In genomic region chr20:5149892-5150225, GRCh38 we compare ENCODE assay signal across 14 cellular contexts. TPM values are rescaled to one million over a fixed set of nuclear protein-coding genes. Genes with fewer than 3 reads are reported as not detected.
DNase-seq lines count a peak whose midpoint lies in the region; ATAC-seq and TF ChIP-seq lines count a peak whose summit lies in the region.
"Had no signal": no experiment of that assay in that cellular context is flagged by ENCODE, and none has a peak within 500 bp of the region (broad histone marks: within the 10 kb centered on the region; RNA-seq: fewer than 3 reads in every experiment).

No MANE protein-coding gene starts in this region.

- H4K20me1 ChIP-seq in hepatocyte (ENCODE audit: insufficient read depth, poor library complexity, severe bottlenecking), result no peaks in the 10 kb centered on the region

- TF ChIP-seq CTCF in heart right ventricle (IDR thresholded peaks at IDR 0.05), result no peak
- no peak for TF ChIP-seq CTCF in hepatocyte (IDR thresholded peaks at IDR 0.05; ENCODE audit: poor library complexity)
- no peak for TF ChIP-seq CTCF in thoracic aorta (IDR thresholded peaks at IDR 0.05)
- no peak for TF ChIP-seq CTCF in lower leg skin (IDR thresholded peaks at IDR 0.05)

- no peak for TF ChIP-seq POLR2A in lower leg skin (IDR thresholded peaks at IDR 0.05)

- no peak overlapping the region for H3K4me3 ChIP-seq in heart right ventricle
- H3K4me3 ChIP-seq in hepatocyte, result no peak overlapping the region
- H3K4me3 ChIP-seq in thoracic aorta, result no peak overlapping the region
- no peak overlapping the region for H3K4me3 ChIP-seq in lower leg skin (ENCODE audit: low read depth, poor library complexity, severe bottlenecking)
- H3K4me3 ChIP-seq: BLaER1, HAP-1, Peyer's patch had no signal

- H3K36me3 ChIP-seq in heart right ventricle (peaks cover 0 to 7% (median 0%) of the 10 kb centered on the region in 9 donors), hepatocyte (replicated peaks; ENCODE audit: insufficient read depth, low read depth) (no peaks in the 10 kb centered on the region), thoracic aorta (no peaks in the 10 kb centered on the region)
- H3K36me3 ChIP-seq: Peyer's patch had no signal

- H3K27me3 ChIP-seq in heart right ventricle (no peaks in the 10 kb centered on the region), hepatocyte (no peaks in the 10 kb centered on the region), thoracic aorta (replicated peaks; ENCODE audit: insufficient read depth) (no peaks in the 10 kb centered on the region)
- H3K27me3 ChIP-seq: BLaER1, Peyer's patch had no signal

- H3K27ac ChIP-seq in heart right ventricle (peak overlapping the region in 9 of 10 donors; percentile 13 to 75 (median 61)), hepatocyte (peak overlapping the region; percentile 87), thoracic aorta (peak overlapping the region; percentile 52 to 81)
- H3K27ac ChIP-seq: BLaER1 had no signal

- 86 to 89% methylated on average over 3 of the region's 3 CpGs for WGBS in heart right ventricle, 2 donors
- WGBS in hepatocyte (ENCODE audit: low lambda C conversion rate, missing lambda C conversion rate), result 88% methylated on average over 3 of the region's 3 CpGs
- WGBS in lower leg skin, 2 donors, result 85 to 88% methylated on average over 3 of the region's 3 CpGs

- H3K4me2 ChIP-seq in hepatocyte, result peak overlapping the region; percentile 24
- H3K4me2 ChIP-seq: BLaER1 had no signal

- H2AFZ ChIP-seq in hepatocyte, result no peak overlapping the region

- no peaks in the 10 kb centered on the region for H3K9me2 ChIP-seq in hepatocyte (replicated peaks; ENCODE audit: insufficient read depth)

- H3K4me1 ChIP-seq in heart right ventricle (peaks cover 21 to 100% (median 95%) of the 10 kb centered on the region in 9 donors), hepatocyte (ENCODE audit: insufficient read depth) (peaks cover 37% of the 10 kb centered on the region), thoracic aorta (ENCODE audit: control insufficient read depth in 1 of 2, low read depth in 2 of 2) (peaks cover 61 to 94% of the 10 kb centered on the region in 2 donors)
- H3K4me1 ChIP-seq: HAP-1 had no signal

- intact Hi-C loops in heart right ventricle (cut with DNase I) (no loop called here), Right ventricle myocardium inferior (cut with DNase I) (no loop called here), lower leg skin (cut with DNase I; ENCODE audit: low total_unique reads) (no loop called here)

- DNase-seq in heart right ventricle, result no peak
- no peak for DNase-seq in Right ventricle myocardium inferior (ENCODE audit: missing footprints)
- DNase-seq in hepatocyte (ENCODE audit: low spot score), result no peak
- no peak for DNase-seq in thoracic aorta (ENCODE audit: low spot score)
- DNase-seq in lower leg skin (ENCODE audit: low spot score in 2 of 2), result no peak
- no peak for DNase-seq in DMS53 treated with DMSO at 0.1 percent for 48 hours (lab: John Stamatoyannopoulos, UW; ENCODE audit: unreplicated experiment)
- DNase-seq: 8988T; CD8-positive, alpha-beta memory T cell; NCI-H1436; NCI-H2029 treated with DMSO at 0.1 percent for 48 hours; NCI-H510A had no signal

- ATAC-seq in heart right ventricle (no peak), Right ventricle myocardium inferior (no peak), thoracic aorta (ENCODE audit: insufficient number of reproducible peaks, low FRiP score, low read depth) (no peak)

- peaks cover 84% of the 10 kb centered on the region for H3K79me2 ChIP-seq in hepatocyte

- H3K9me3 ChIP-seq in heart right ventricle (no peaks in the 10 kb centered on the region), hepatocyte (ENCODE audit: low read depth) (no peaks in the 10 kb centered on the region), thoracic aorta (no peaks in the 10 kb centered on the region)
- H3K9me3 ChIP-seq: BLaER1, HAP-1, Peyer's patch had no signal

RNA-seq across cellular contexts. Expression of gene CDS2, which starts 23.1 kb away (rescaled TPM):
- total RNA-seq in heart right ventricle (100 to 1,000 TPM in 1 of 10 donors, 10 to 100 TPM in 9; 67.5 to 100 (median 85.7) TPM), Right ventricle myocardium inferior (57.2 TPM), hepatocyte (27.0 and 32.3 TPM in 2 replicates), thoracic aorta (10 to 100 TPM; 63.6 to 85.6 TPM), lower leg skin (10 to 100 TPM; 12.3 to 16.9 (median 14.7) TPM)
- polyA plus RNA-seq in heart right ventricle (10 to 100 TPM; 16.7 to 23.1 TPM), hepatocyte (36.6 and 48.9 TPM in 2 replicates)

RNA-seq across cellular contexts. Expression of gene PCNA, which starts 30.1 kb away (rescaled TPM):
- 10 to 100 TPM; 17.9 to 37.3 (median 21.4) TPM for total RNA-seq in heart right ventricle
- 10 to 100 TPM; 11.6 to 39.1 TPM for polyA plus RNA-seq in heart right ventricle
- 35.8 TPM for total RNA-seq in Right ventricle myocardium inferior
- 83.3 and 85.6 TPM in 2 replicates for total RNA-seq in hepatocyte
- 38.0 and 47.2 TPM in 2 replicates for polyA plus RNA-seq in hepatocyte
- total RNA-seq in thoracic aorta, result 10 to 100 TPM; 20.5 to 39.7 TPM
- total RNA-seq in lower leg skin, result 10 to 100 TPM; 39.4 to 47.0 (median 43.4) TPM

RNA-seq across cellular contexts. Expression of gene TMEM230, which starts 37.0 kb away (rescaled TPM):
- total RNA-seq in heart right ventricle (10 to 100 TPM; 75.2 to 96.4 (median 82.0) TPM), Right ventricle myocardium inferior (86.3 TPM), hepatocyte (116 and 117 TPM in 2 replicates), thoracic aorta (100 to 1,000 TPM in 1 of 2 donors, 10 to 100 TPM in 1; 62.8 to 114 TPM), lower leg skin (10 to 100 TPM; 19.7 to 44.0 (median 35.9) TPM)
- polyA plus RNA-seq in heart right ventricle (100 to 1,000 TPM in 1 of 2 donors, 10 to 100 TPM in 1; 85.9 to 135 TPM), hepatocyte (130 and 136 TPM in 2 replicates)
